In the genomic region with DNA sequence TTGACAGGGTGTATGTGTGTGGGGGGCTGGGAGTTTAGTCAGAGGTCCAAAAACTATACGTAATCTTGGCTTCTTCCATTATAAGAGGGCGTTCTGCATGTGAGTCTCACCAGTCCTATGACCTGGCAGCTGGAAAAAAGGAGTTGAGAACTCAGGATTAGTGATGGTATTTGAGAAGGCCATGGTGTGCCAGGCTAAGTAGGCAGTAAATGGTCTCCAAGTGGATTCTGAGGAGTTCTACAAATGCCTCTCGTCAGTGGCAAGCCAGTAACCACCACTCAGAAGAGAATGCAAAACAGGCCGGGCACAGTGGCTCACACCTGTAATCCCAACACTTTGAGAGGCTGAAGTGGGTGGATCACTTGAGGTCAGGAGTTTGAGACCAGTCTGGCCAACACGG, we compare ENCODE assay signal across 10 cellular contexts. TPM values are rescaled to one million over a fixed set of nuclear protein-coding genes. Genes with fewer than 3 reads are reported as not detected.
DNase-seq lines count a peak whose midpoint lies in the region; ATAC-seq and TF ChIP-seq lines count a peak whose summit lies in the region.
"Not testable (repeated sequence)": the region's sequence is repeated elsewhere in the genome, so short reads cannot be mapped to it uniquely, and the experiment has no call there.
"Had no signal": no experiment of that assay in that cellular context is flagged by ENCODE, and none has a peak within 500 bp of the region (broad histone marks: within the 10 kb centered on the region; RNA-seq: fewer than 3 reads in every experiment).

No MANE protein-coding gene starts in this region.

- POLR2A ChIA-PET in PC-9 (lab: Charles Lee; ENCODE audit: unreplicated experiment): not testable (repeated sequence)

- not testable (repeated sequence) for TF ChIP-seq CTCF in PC-9 (conservative IDR thresholded peaks at IDR 0.05); esophagus squamous epithelium (IDR thresholded peaks at IDR 0.05); lung (IDR thresholded peaks at IDR 0.05; ENCODE audit: control extremely low read depth, extremely low read depth); sigmoid colon (IDR thresholded peaks at IDR 0.05); thyroid gland (IDR thresholded peaks at IDR 0.05)

- H3K27ac ChIP-seq in ACC112 (ENCODE audit: low read depth, low read length): peak overlapping the region; percentile 29; the same call in 1 of the 2 replicates
- H3K27ac ChIP-seq in PC-9: peak overlapping the region; percentile 98
- peak overlapping the region; percentile 34 to 81 (median 59) for H3K27ac ChIP-seq in esophagus squamous epithelium
- H3K27ac ChIP-seq in lung (ENCODE audit: low read depth in 1 of 2, low read length in 1 of 2): not testable (repeated sequence)
- peak overlapping the region in 3 of 4 donors; percentile 31 to 46 (median 31) for H3K27ac ChIP-seq in sigmoid colon
- peak overlapping the region in 2 of 3 donors; percentile 24 to 65 for H3K27ac ChIP-seq in thyroid gland

- BruUV-seq in PC-9 (replicated peaks; lab: Mats Ljungman, UMichigan): TSS peak; percentile 37

- TF ChIP-seq POLR2A in esophagus squamous epithelium (IDR thresholded peaks at IDR 0.05); sigmoid colon (IDR thresholded peaks at IDR 0.05); thyroid gland (IDR thresholded peaks at IDR 0.05): not testable (repeated sequence)

- H3K27me3 ChIP-seq in ACC112 (ENCODE audit: insufficient read depth, low read length); PC-9 (ENCODE audit: insufficient read depth, low read depth); esophagus squamous epithelium; lung (ENCODE audit: control insufficient read depth, insufficient read depth); sigmoid colon; thyroid gland: not testable (repeated sequence)

- not testable (repeated sequence) for H2AFZ ChIP-seq in ACC112 (ENCODE audit: low read length, unreplicated experiment); PC-9

- DNase-seq in EH (ENCODE audit: low read depth): peak; percentile 1
- not testable (repeated sequence) for DNase-seq in PC-9; esophagus squamous epithelium (lab: John Stamatoyannopoulos, UW); sigmoid colon
- peak; percentile 36 for DNase-seq in lung (ENCODE audit: low spot score)
- DNase-seq in thyroid gland: peak; percentile 53 to 58

- ATAC-seq in lung (ENCODE audit: insufficient read depth, low FRiP score): not testable (repeated sequence)

- H3K4me3 ChIP-seq in ACC112 (ENCODE audit: low read depth, low read length) (peak overlapping the region; percentile 57; the same call in 1 of the 2 replicates), PC-9 (peak overlapping the region; percentile 94), sigmoid colon (peak overlapping the region in 1 of 4 donors; percentile 7)
- not testable (repeated sequence) for H3K4me3 ChIP-seq in esophagus squamous epithelium; lung; thyroid gland (replicated peaks in 1 of 3)

- peak overlapping the region; percentile 94 for H3K4me2 ChIP-seq in PC-9

- intact Hi-C loops in PC-9 (cut with micrococcal nuclease; ENCODE audit: unreplicated experiment); esophagus squamous epithelium (cut with DNase I); sigmoid colon (cut with DNase I); thyroid gland (cut with DNase I): not testable (repeated sequence)

- H4K20me1 ChIP-seq in PC-9 (ENCODE audit: insufficient read depth): not testable (repeated sequence)

- TF ChIP-seq EP300 in sigmoid colon (IDR thresholded peaks at IDR 0.05): not testable (repeated sequence)

- 57 to 61% methylated on average over 4 of the region's 5 CpGs for WGBS in esophagus squamous epithelium, 2 donors
- 60 to 72% methylated on average over 4 to 5 of the region's 5 CpGs for WGBS in lung, 2 donors
- WGBS in sigmoid colon, 2 donors: 82 to 94% methylated on average over 5 of the region's 5 CpGs
- 44 to 49% methylated on average over 4 to 5 of the region's 5 CpGs for whole genome bisulfite sequencing in thyroid gland, 2 donors

- H3K79me2 ChIP-seq in ACC112 (ENCODE audit: control insufficient read depth, insufficient read depth, low read length, unreplicated experiment): not testable (repeated sequence)
- H3K79me2 ChIP-seq in PC-9 (ENCODE audit: low read depth): peaks cover 53% of the 10 kb centered on the region

- peaks cover 68% of the 10 kb centered on the region for H3F3A ChIP-seq in PC-9 (ENCODE audit: insufficient read depth, low read depth)

- CTCF ChIA-PET in PC-9 (lab: Charles Lee): not testable (repeated sequence)

- peaks cover 19% of the 10 kb centered on the region for H3K4me1 ChIP-seq in ACC112 (ENCODE audit: control insufficient read depth, insufficient read depth, low read length, unreplicated experiment)
- H3K4me1 ChIP-seq in PC-9 (replicated peaks; ENCODE audit: insufficient read depth): peaks cover 68% of the 10 kb centered on the region
- peaks cover 3 to 39% (median 7%) of the 10 kb centered on the region in 3 donors for H3K4me1 ChIP-seq in esophagus squamous epithelium
- not testable (repeated sequence) for H3K4me1 ChIP-seq in lung (ENCODE audit: control insufficient read depth in 2 of 2, insufficient read depth in 2 of 2, low read length in 2 of 2); sigmoid colon
- H3K4me1 ChIP-seq in thyroid gland: peaks cover 10 to 11% of the 10 kb centered on the region in 2 donors

- H3K9me2 ChIP-seq in PC-9 (ENCODE audit: insufficient read depth): not testable (repeated sequence)

- H3K9me3 ChIP-seq in PC-9 (ENCODE audit: insufficient read depth, low read depth); esophagus squamous epithelium; lung (ENCODE audit: control insufficient read depth in 2 of 2, insufficient read depth in 1 of 2, low read length in 1 of 2); sigmoid colon; thyroid gland: not testable (repeated sequence)

- H3K36me3 ChIP-seq in ACC112 (ENCODE audit: insufficient read depth, low read length); esophagus squamous epithelium; lung (ENCODE audit: control insufficient read depth in 2 of 2, insufficient read depth in 2 of 2, low read length in 2 of 2); sigmoid colon; thyroid gland: not testable (repeated sequence)
- peaks cover 33% of the 10 kb centered on the region for H3K36me3 ChIP-seq in PC-9 (ENCODE audit: low read depth)

RNA-seq across cellular contexts. Expression of a gene that starts 21.2 kb away (rescaled TPM):
- total RNA-seq in PC-9 (2021) (5.3 and 6.1 TPM in 2 replicates), esophagus squamous epithelium (under 1 TPM in 2 of 4 donors, not detected in 2; 0.09 to 0.19 TPM), lung (under 1 TPM; 0.58 to 0.74 TPM), sigmoid colon (under 1 TPM in 2 of 4 donors, not detected in 2; 0.28 to 0.33 TPM), thyroid gland (1 to 10 TPM in 2 of 4 donors, under 1 TPM in 2; 0.78 to 1.4 (median 1.0) TPM)
- polyA plus RNA-seq in lung (under 1 TPM; 0.20 to 0.35 TPM), sigmoid colon (under 1 TPM in 1 of 3 donors, not detected in 2; 0.03 TPM)
- total RNA-seq: CD4-positive, alpha-beta memory T cell; H1; HT1080 had no signal
- polyA plus RNA-seq: CD4-positive, alpha-beta memory T cell; H1 had no signal

RNA-seq across cellular contexts. Expression of a gene that starts 40.5 kb away (rescaled TPM):
- total RNA-seq in PC-9 (2021) (6.2 and 8.3 TPM in 2 replicates), esophagus squamous epithelium (1 to 10 TPM; 1.4 to 4.4 (median 2.5) TPM), lung (1 to 10 TPM; 2.9 to 6.5 TPM), sigmoid colon (10 to 100 TPM in 1 of 4 donors, 1 to 10 TPM in 3; 5.7 to 10.2 (median 7.8) TPM), thyroid gland (10 to 100 TPM in 2 of 4 donors, 1 to 10 TPM in 2; 4.2 to 12.1 (median 9.7) TPM)
- polyA plus RNA-seq in lung (1 to 10 TPM in 1 of 2 donors, under 1 TPM in 1; 0.47 to 1.2 TPM), sigmoid colon (1 to 10 TPM in 1 of 3 donors, not detected in 2; 1.7 TPM)

RNA-seq across cellular contexts. Expression of a gene that starts 58.4 kb away (rescaled TPM):
- total RNA-seq in PC-9 (2021) (56.4 and 79.1 TPM in 2 replicates), esophagus squamous epithelium (10 to 100 TPM; 52.0 to 73.1 (median 57.9) TPM), lung (10 to 100 TPM; 32.0 to 33.8 TPM), sigmoid colon (10 to 100 TPM; 18.9 to 27.5 (median 24.5) TPM), thyroid gland (10 to 100 TPM; 58.9 to 85.1 (median 68.3) TPM)
- polyA plus RNA-seq in lung (10 to 100 TPM; 28.6 to 42.1 TPM), sigmoid colon (10 to 100 TPM; 22.8 to 26.1 (median 25.8) TPM)
